In genomic region chr11:96389604-96390402, GRCh38 we compare ENCODE assay signal across 8 cellular contexts. TPM values are rescaled to one million over a fixed set of nuclear protein-coding genes. Genes with fewer than 3 reads are reported as not detected.
A peak's percentile ranks its signal among the peaks of the same experiment; 100 is the strongest.
DNase-seq lines count a peak whose midpoint lies in the region; ATAC-seq and TF ChIP-seq lines count a peak whose summit lies in the region.

TSS of gene CCDC82 (minus strand) at chr11:96389912. CDS start at chr11:96384747, 5,165 bp downstream.
TSS of gene JRKL (plus strand) at chr11:96390013. CDS start at chr11:96390650, 637 bp downstream.

- TF ChIP-seq CTCF in BJ (IDR thresholded peaks at IDR 0.05; ENCODE audit: insufficient read depth, low read depth, low read length) (no peak), coronary artery (IDR thresholded peaks at IDR 0.05) (no peak)

- CTCF ChIA-PET in BJ (lab: Yijun Ruan, JAX): interaction anchor here (0.6 to 2.7 kb wide), 5 partner anchors 47 to 557 kb away, joined by 3 to 13 read pairs (median 3); partner anchors contain the start of gene MAML2

- POLR2A ChIA-PET in BJ (lab: Charles Lee): interaction anchor here (0.5 to 1.0 kb wide), 6 partner anchors 73 to 647 kb away, joined by 3 to 5 read pairs (median 3); partner anchors contain the start of gene CEP57

- H3K36me3 ChIP-seq in BJ (ENCODE audit: control insufficient read depth, insufficient read depth, low read length): no peaks in the 10 kb centered on the region

- DNase-seq in BJ (ENCODE audit: low read depth) (peak; percentile 64), GM19240 (ENCODE audit: insufficient read length, low spot score) (peak; percentile 71), NCI-H524 (lab: John Stamatoyannopoulos, UW) (peak; percentile 87 to 92), coronary artery (ENCODE audit: low spot score) (peak; percentile 98), left lobe of liver (ENCODE audit: low spot score) (peak; percentile 98)
- peak; percentile 99 for DNase-seq in activated CD4-positive, alpha-beta T cell treated with anti-CD3 and anti-CD28 coated beads for 48 hours
- DNase-seq in stimulated activated CD4-positive, alpha-beta T cell treated with anti-CD3 and anti-CD28 coated beads, Interleukin-2, amount 100 ng/mL, for 24 hours: peak; percentile 99

- peak within 1 kb of the TSS; percentile 84 to 95 for H3K27ac ChIP-seq in coronary artery

- H3K27me3 ChIP-seq in BJ (ENCODE audit: control insufficient read depth, insufficient read depth, low read length): no peaks in the 10 kb centered on the region

- ATAC-seq in HG03457 (IDR thresholded peaks at IDR 0.05; ENCODE audit: unreplicated experiment) (peak; percentile 86), left lobe of liver (peak; percentile 98)

- H3K4me3 ChIP-seq in BJ (ENCODE audit: low read depth, low read length) (peak within 1 kb of the TSS; percentile 97), coronary artery (peak within 1 kb of the TSS; percentile 89)

RNA-seq across cellular contexts. Expression of gene CCDC82, which starts in this region (rescaled TPM):
- polyA plus RNA-seq in BJ (2011; rRNA removed): 4.6 and 10.6 TPM in 2 replicates
- polyA minus RNA-seq in BJ (2011; rRNA and poly(A)+ RNA removed): 3.3 and 4.5 TPM in 2 replicates
- total RNA-seq in left lobe of liver: 11.8 TPM

RNA-seq across cellular contexts. Expression of gene JRKL, which starts in this region (rescaled TPM):
- 2.9 and 6.8 TPM in 2 replicates for polyA plus RNA-seq in BJ (2011; rRNA removed)
- 1.6 and 2.7 TPM in 2 replicates for polyA minus RNA-seq in BJ (2011; rRNA and poly(A)+ RNA removed)
- total RNA-seq in left lobe of liver: 2.2 TPM

Comparison
In these comparisons a context has a peak if more than half of its experiments do, and no peak if none do; other contexts are left out.
1. Peak in every context shown above with its lines: DNase-seq, ATAC-seq, H3K4me3 ChIP-seq and H3K27ac ChIP-seq.